Comparison of ENCODE assay signal across 21 cellular contexts in the genomic region with DNA sequence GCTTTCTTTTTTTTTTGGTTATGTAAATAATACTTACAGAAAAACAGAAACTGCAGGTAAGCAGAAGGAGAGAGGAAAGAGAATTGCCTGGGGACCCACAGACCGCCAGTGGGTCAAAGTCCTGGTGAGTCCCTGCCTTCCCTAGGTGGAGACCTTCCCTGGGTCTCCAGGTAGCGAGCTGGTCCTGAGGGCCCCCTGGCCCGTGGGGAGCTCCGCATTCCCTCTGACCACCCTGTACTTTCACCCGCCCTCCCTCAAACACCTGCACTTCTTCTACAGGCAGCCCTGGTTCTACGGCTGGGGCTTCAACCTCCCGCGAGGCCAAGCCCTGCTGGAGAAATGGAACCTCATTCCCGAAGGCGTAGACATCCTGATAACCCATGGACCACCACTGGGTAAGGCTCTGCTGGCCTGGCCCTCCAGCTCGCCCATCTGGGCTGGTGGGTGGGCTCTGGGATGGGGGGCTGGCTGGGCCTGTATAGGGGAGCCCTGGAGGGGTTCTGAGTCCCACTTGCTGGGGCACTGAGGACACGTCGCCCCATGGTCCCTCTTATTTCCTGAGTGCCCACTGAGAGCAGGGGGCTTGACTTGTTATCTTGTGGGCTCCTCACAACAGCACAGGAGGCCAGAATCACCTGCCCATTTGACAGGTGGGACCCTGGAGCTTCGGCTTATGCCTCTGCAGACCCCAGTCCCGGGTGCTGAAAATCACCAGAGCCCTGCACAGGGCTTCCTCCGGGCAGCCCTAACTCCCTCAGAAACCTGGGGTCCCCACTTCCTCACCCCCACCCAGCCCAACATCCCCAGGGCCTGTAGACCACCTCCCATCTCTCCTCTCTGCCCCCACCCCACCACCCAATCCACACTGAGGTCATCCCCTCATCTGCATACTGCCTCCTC.
"Had no signal": no experiment of that assay in that cellular context is flagged by ENCODE, and none has a peak within 500 bp of the region (broad histone marks: within the 10 kb centered on the region; RNA-seq: fewer than 3 reads in every experiment).

No MANE protein-coding gene starts in this region.

- H3K4me1 Mint-ChIP-seq: immature natural killer cell, mesothelial cell of epicardium had no signal

- H3K36me3 Mint-ChIP-seq: immature natural killer cell, mesothelial cell of epicardium had no signal

- H3K27ac ChIP-seq: coronary artery, esophagus muscularis mucosa, foreskin keratinocyte, gastroesophageal sphincter, heart left ventricle, hepatocyte, left lung, lower lobe of right lung had no signal

- H3K9me3 Mint-ChIP-seq: immature natural killer cell had no signal

- H3K4me1 ChIP-seq: esophagus muscularis mucosa, foreskin keratinocyte, gastroesophageal sphincter, heart left ventricle, left lung, lower lobe of right lung had no signal

- H3K9me3 ChIP-seq: esophagus muscularis mucosa, gastroesophageal sphincter, heart left ventricle, lower lobe of right lung, mucosa of descending colon had no signal

- H3K27me3 ChIP-seq: dorsolateral prefrontal cortex, foreskin keratinocyte, hepatocyte had no signal

- H3K4me3 Mint-ChIP-seq: immature natural killer cell, mesothelial cell of epicardium had no signal

- H3K4me3 ChIP-seq: coronary artery, dorsolateral prefrontal cortex, esophagus muscularis mucosa, gastroesophageal sphincter, heart left ventricle, hepatocyte, left lung, lower lobe of right lung, mucosa of descending colon had no signal

- H3K36me3 ChIP-seq: esophagus muscularis mucosa, gastroesophageal sphincter, heart left ventricle, left lung, lower lobe of right lung had no signal

- H2AFZ ChIP-seq: hepatocyte had no signal

- DNase-seq: cerebellar nuclear complex; dermis blood vessel endothelial cell; dorsolateral prefrontal cortex; effector CD4-positive, alpha-beta T cell; effector memory CD4-positive, alpha-beta T cell; foreskin keratinocyte; heart left ventricle; hypothalamus; immature natural killer cell; islet precursor cell; left cardiac atrium; left ventricle myocardium superior; lower lobe of right lung; mesenchymal stem cell; mucosa of descending colon had no signal

- H3K4me2 ChIP-seq: hepatocyte had no signal

- H3K27ac Mint-ChIP-seq: immature natural killer cell, mesothelial cell of epicardium had no signal
